Comparison of ENCODE assay signal across 7 cellular contexts in genomic region chr3:44050867-44051266, GRCh38.
"Had no signal": no experiment of that assay in that cellular context is flagged by ENCODE, and none has a peak within 500 bp of the region (broad histone marks: within the 10 kb centered on the region; RNA-seq: fewer than 3 reads in every experiment).

No MANE protein-coding gene starts in this region.

- H3K9me3 Mint-ChIP-seq: GM23338, H9, IgD-negative memory B cell had no signal

- H3K4me3 Mint-ChIP-seq: GM23338, H9, IgD-negative memory B cell had no signal

- H3K27me3 Mint-ChIP-seq: IgD-negative memory B cell had no signal

- ATAC-seq: GM23338, HepG2 had no signal

- H3K4me3 ChIP-seq: GM23338 had no signal

- H3K27ac ChIP-seq: HL-60 had no signal

- DNase-seq: H9, HCEC 1CT, KBM-7 had no signal
